Comparison of ENCODE assay signal across 25 cellular contexts in genomic region chr7:26924149-26924767, GRCh38.
"Had no signal": no experiment of that assay in that cellular context is flagged by ENCODE, and none has a peak within 500 bp of the region (broad histone marks: within the 10 kb centered on the region; RNA-seq: fewer than 3 reads in every experiment).

No MANE protein-coding gene starts in this region.

- H3K4me3 ChIP-seq: colonic mucosa, esophagus squamous epithelium, gastrocnemius medialis, heart right ventricle, left lung, lower lobe of right lung had no signal

- ATAC-seq: effector memory CD8-positive, alpha-beta T cell; esophagus mucosa; gastrocnemius medialis; heart right ventricle; left cardiac atrium; left lung; left ventricle myocardium superior; lower lobe of right lung had no signal

- FAIRE-seq: endometrium, islet of Langerhans, keratinocyte had no signal

- H3K4me1 ChIP-seq: colonic mucosa, gastrocnemius medialis, heart right ventricle, left lung, lower lobe of right lung had no signal

- H3K27me3 ChIP-seq: colonic mucosa, esophagus squamous epithelium, gastrocnemius medialis, left lung had no signal

- H3K27ac ChIP-seq: colonic mucosa, epithelial cell of prostate, esophagus squamous epithelium, gastrocnemius medialis, heart right ventricle, left lung, lower lobe of right lung had no signal

- DNase-seq: colonic mucosa; cortex of kidney; effector CD8-positive, alpha-beta T cell; effector memory CD8-positive, alpha-beta T cell; endodermal cell; erythroblast; esophagus squamous epithelium; foreskin fibroblast; foreskin melanocyte; gastrocnemius medialis; glutamatergic neuron; head of caudate nucleus; heart right ventricle; hippocampal formation; left cardiac atrium; left lung; left ventricle myocardium superior; lower lobe of right lung; mesenchymal stem cell; midbrain had no signal

- H3K9me3 ChIP-seq: colonic mucosa, esophagus squamous epithelium, gastrocnemius medialis, heart right ventricle, left lung, lower lobe of right lung had no signal

- H3K36me3 ChIP-seq: colonic mucosa, esophagus squamous epithelium, gastrocnemius medialis, heart right ventricle, left lung, lower lobe of right lung had no signal
